In genomic region chr12:115354007-115354452, GRCh38 we compare ENCODE assay signal across 8 cellular contexts.
A peak's percentile ranks its signal among the peaks of the same experiment; 100 is the strongest.
DNase-seq lines count a peak whose midpoint lies in the region; ATAC-seq and TF ChIP-seq lines count a peak whose summit lies in the region.

No MANE protein-coding gene starts in this region.

- H3K9me3 Mint-ChIP-seq in progenitor cell of endocrine pancreas (ENCODE audit: low read depth), result peaks cover 3% of the 10 kb centered on the region

- in situ Hi-C loops in Panc1 (cut with HindIII; ENCODE audit: low pct_unique_long_range_greater_than_20kb, low sequenced_read_pairs), result no loop called here

- intact Hi-C loops in Panc1 (cut with micrococcal nuclease; ENCODE audit: unreplicated experiment) (no loop called here), esophagus squamous epithelium (cut with DNase I) (no loop called here)

- TF ChIP-seq POLR2A in esophagus squamous epithelium (IDR thresholded peaks at IDR 0.05), result peak in 2 of 4 donors; percentile 51 to 53

- no peaks in the 10 kb centered on the region for H3K4me1 ChIP-seq in Panc1 (ENCODE audit: control insufficient read depth, insufficient read depth, low read length)
- peaks cover 0 to 34% (median 8%) of the 10 kb centered on the region in 3 donors for H3K4me1 ChIP-seq in esophagus squamous epithelium

- peak overlapping the region; percentile 53 for H3K27ac Mint-ChIP-seq in progenitor cell of endocrine pancreas

- POLR2A ChIA-PET in Panc1 (lab: Charles Lee), result no interaction called here

- H3K4me1 Mint-ChIP-seq in progenitor cell of endocrine pancreas (ENCODE audit: low read depth), result peaks cover 14% of the 10 kb centered on the region

- H3K27me3 Mint-ChIP-seq in progenitor cell of endocrine pancreas, result peaks cover 14% of the 10 kb centered on the region

- no TSS peak for BruUV-seq in Panc1 (replicated peaks; lab: Mats Ljungman, UMichigan)

- WGBS in esophagus squamous epithelium, 2 donors, result 21 to 29% methylated on average over 4 of the region's 4 CpGs

- H3K27me3 ChIP-seq in Panc1 (ENCODE audit: control insufficient read depth, insufficient read depth, low read length) (no peaks in the 10 kb centered on the region), esophagus squamous epithelium (no peaks in the 10 kb centered on the region)

- CTCF ChIA-PET in Panc1 (lab: Charles Lee), result no interaction called here

- H3K27ac ChIP-seq in Panc1 (ENCODE audit: low read length) (no peak overlapping the region), esophagus squamous epithelium (peak overlapping the region; percentile 85 to 92 (median 88))

- no peaks in the 10 kb centered on the region for H3K36me3 Mint-ChIP-seq in progenitor cell of endocrine pancreas (ENCODE audit: insufficient read depth)

- H3K36me3 ChIP-seq in Panc1 (ENCODE audit: control insufficient read depth, insufficient read depth, low read length) (no peaks in the 10 kb centered on the region), esophagus squamous epithelium (no peaks in the 10 kb centered on the region)

- H3K4me3 ChIP-seq in Panc1 (ENCODE audit: low read depth in 2 of 2, low read length in 2 of 2) (peak overlapping the region; percentile 26 to 43), esophagus squamous epithelium (peak overlapping the region; percentile 28 to 61 (median 48))

- DNase-seq in Panc1 (ENCODE audit: low read depth, low spot score) (no peak), esophagus squamous epithelium (lab: John Stamatoyannopoulos, UW) (no peak), progenitor cell of endocrine pancreas (ENCODE audit: low spot score, unreplicated experiment) (no peak), NAMALWA (ENCODE audit: low spot score) (no peak), SHP77 (lab: John Stamatoyannopoulos, UW) (no peak)

- ATAC-seq in GM19463 (IDR thresholded peaks at IDR 0.05; ENCODE audit: unreplicated experiment), result peak; percentile 51
- peak; percentile 74 for ATAC-seq in Panc1
- ATAC-seq in HG02642 (IDR thresholded peaks at IDR 0.05; ENCODE audit: poor library complexity, unreplicated experiment), result no peak
- ATAC-seq in HG03342 (IDR thresholded peaks at IDR 0.05; ENCODE audit: unreplicated experiment), result no peak

- no peaks in the 10 kb centered on the region for H3K9me3 ChIP-seq in Panc1 (ENCODE audit: control insufficient read depth, insufficient read depth, low read depth, low read length)
- H3K9me3 ChIP-seq in esophagus squamous epithelium, result no peaks in the 10 kb centered on the region

- TF ChIP-seq CTCF in Panc1 (IDR thresholded peaks at IDR 0.05) (no peak), esophagus squamous epithelium (IDR thresholded peaks at IDR 0.05) (no peak), progenitor cell of endocrine pancreas (IDR thresholded peaks at IDR 0.05; ENCODE audit: unreplicated experiment) (no peak)

- no peak overlapping the region for H3K4me3 Mint-ChIP-seq in progenitor cell of endocrine pancreas (ENCODE audit: low read depth)

Comparison
In these comparisons a context has a peak if more than half of its experiments do, and no peak if none do; other contexts are left out.
1. ATAC-seq: peak in GM19463 (single experiment) and Panc1 (single experiment); none in HG02642 (single experiment) and HG03342 (single experiment).